In genomic region chr15:91787198-91787597, GRCh38 we compare ENCODE assay signal across 17 cellular contexts.
"Had no signal": no experiment of that assay in that cellular context is flagged by ENCODE, and none has a peak within 500 bp of the region (broad histone marks: within the 10 kb centered on the region; RNA-seq: fewer than 3 reads in every experiment).

No MANE protein-coding gene starts in this region.

- H3K9me3 Mint-ChIP-seq: activated CD4-positive, alpha-beta T cell treated with anti-CD3 and anti-CD28 coated beads, Interleukin-2, amount 10 ng/mL, durations not matched to agents 24 days and 14 days; natural killer cell; stimulated activated naive CD8-positive, alpha-beta T cell treated with anti-CD3 and anti-CD28 coated beads, Interleukin-15, Interleukin-2, amounts not matched to agents 100 ng/mL and 50 ng/mL, for 24 hours; WTC11 had no signal

- H3K4me3 ChIP-seq: esophagus muscularis mucosa, sigmoid colon, spleen, suprapubic skin had no signal

- ATAC-seq: WTC11 had no signal

- DNase-seq: activated CD4-positive, alpha-beta T cell treated with anti-CD3 and anti-CD28 coated beads, Interleukin-2, amount 10 ng/mL, durations not matched to agents 24 days and 14 days; activated CD8-positive, alpha-beta memory T cell treated with anti-CD3 and anti-CD28 coated beads for 24 hours; activated gamma-delta T cell treated with Interleukin-2 at 50 U/mL for 16 hours; amniotic stem cell; hippocampal formation; kidney; mesendoderm; natural killer cell; sigmoid colon; spleen had no signal

- H3K27me3 ChIP-seq: neutrophil, sigmoid colon, suprapubic skin had no signal

- H3K4me3 Mint-ChIP-seq: activated CD4-positive, alpha-beta T cell treated with anti-CD3 and anti-CD28 coated beads, Interleukin-2, amount 10 ng/mL, durations not matched to agents 24 days and 14 days; activated naive CD8-positive, alpha-beta T cell; natural killer cell; stimulated activated naive CD8-positive, alpha-beta T cell treated with anti-CD3 and anti-CD28 coated beads, Interleukin-15, Interleukin-2, amounts not matched to agents 100 ng/mL and 50 ng/mL, for 24 hours; WTC11 had no signal

- H3K4me1 ChIP-seq: sigmoid colon had no signal

- H3K27ac ChIP-seq: esophagus muscularis mucosa, neutrophil, parathyroid adenoma, sigmoid colon, spleen, suprapubic skin had no signal

- H3K27ac Mint-ChIP-seq: activated CD4-positive, alpha-beta T cell treated with anti-CD3 and anti-CD28 coated beads, Interleukin-2, amount 10 ng/mL, durations not matched to agents 24 days and 14 days; activated naive CD8-positive, alpha-beta T cell; natural killer cell; stimulated activated naive CD8-positive, alpha-beta T cell treated with anti-CD3 and anti-CD28 coated beads, Interleukin-15, Interleukin-2, amounts not matched to agents 100 ng/mL and 50 ng/mL, for 24 hours; WTC11 had no signal

- H3K9me3 ChIP-seq: esophagus muscularis mucosa, neutrophil, sigmoid colon, spleen, suprapubic skin had no signal

- H3K36me3 ChIP-seq: esophagus muscularis mucosa, neutrophil, sigmoid colon, spleen, suprapubic skin had no signal

- H3K4me1 Mint-ChIP-seq: activated CD4-positive, alpha-beta T cell treated with anti-CD3 and anti-CD28 coated beads, Interleukin-2, amount 10 ng/mL, durations not matched to agents 24 days and 14 days; natural killer cell; WTC11 had no signal

- H3K36me3 Mint-ChIP-seq: activated naive CD8-positive, alpha-beta T cell; natural killer cell; WTC11 had no signal

- H3K27me3 Mint-ChIP-seq: activated naive CD8-positive, alpha-beta T cell had no signal
